19 cellular contexts compared by ENCODE assay signal in the genomic region with DNA sequence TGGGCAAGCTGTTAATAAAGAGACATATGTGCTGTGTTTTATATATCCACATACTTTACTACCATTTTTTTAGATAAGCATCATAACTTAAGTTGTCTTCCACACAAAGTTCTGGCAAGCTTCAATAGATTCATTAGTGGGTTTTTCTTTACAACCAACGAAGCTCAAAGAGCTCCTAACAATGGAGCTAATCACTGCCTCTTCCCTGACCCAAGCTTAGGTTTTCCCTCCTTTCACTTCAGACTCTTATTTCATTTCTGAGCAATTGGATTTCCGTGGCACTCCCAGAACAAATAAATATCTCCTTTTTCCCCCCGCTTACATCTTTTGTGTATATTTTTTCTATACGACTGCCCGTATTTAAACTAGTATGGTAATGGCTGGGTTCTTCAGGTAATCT.
"Had no signal": no experiment of that assay in that cellular context is flagged by ENCODE, and none has a peak within 500 bp of the region (broad histone marks: within the 10 kb centered on the region; RNA-seq: fewer than 3 reads in every experiment).

No MANE protein-coding gene starts in this region.

- DNase-seq: cortex of kidney; foreskin fibroblast; gastrocnemius medialis; natural killer cell; pancreas; right lobe of liver; small intestine; stimulated activated CD4-positive, alpha-beta T cell treated with anti-CD3 and anti-CD28 coated beads, Interleukin-15, amount 100 ng/mL, for 24 hours; stimulated activated CD4-positive, alpha-beta T cell treated with anti-CD3 and anti-CD28 coated beads, Interleukin-2, amount 100 ng/mL, for 48 hours; stimulated activated naive B cell treated with anti-CD40 and anti-IgM and Interleukin-4, amounts not matched to agents 10 μg/mL and 1 μg/mL and 100 μg/mL, for 72 hours; stimulated activated naive CD8-positive, alpha-beta T cell treated with anti-CD3 and anti-CD28 coated beads, Interleukin-15, amount 100 ng/mL, for 72 hours; trophoblast cell had no signal

- H3K4me1 Mint-ChIP-seq: memory B cell; natural killer cell; stimulated activated naive B cell treated with anti-CD40 and anti-IgM and Interleukin-4, amounts not matched to agents 10 μg/mL and 1 μg/mL and 100 μg/mL, for 72 hours; stimulated activated naive CD8-positive, alpha-beta T cell treated with anti-CD3 and anti-CD28 coated beads, Interleukin-15, amount 100 ng/mL, for 72 hours had no signal

- H3K9me3 Mint-ChIP-seq: memory B cell; natural killer cell; stimulated activated naive B cell treated with anti-CD40 and anti-IgM and Interleukin-4, amounts not matched to agents 10 μg/mL and 1 μg/mL and 100 μg/mL, for 72 hours; stimulated activated naive CD8-positive, alpha-beta T cell treated with anti-CD3 and anti-CD28 coated beads, Interleukin-15, amount 100 ng/mL, for 72 hours had no signal

- H3K36me3 ChIP-seq: gastrocnemius medialis, neutrophil, pancreas, right lobe of liver, suprapubic skin had no signal

- H3K4me1 ChIP-seq: gastrocnemius medialis, pancreas, right lobe of liver, suprapubic skin had no signal

- H3K27ac ChIP-seq: epithelial cell of prostate, gastrocnemius medialis, neutrophil, pancreas, right lobe of liver, suprapubic skin had no signal

- H3K36me3 Mint-ChIP-seq: memory B cell; natural killer cell; stimulated activated naive B cell treated with anti-CD40 and anti-IgM and Interleukin-4, amounts not matched to agents 10 μg/mL and 1 μg/mL and 100 μg/mL, for 72 hours had no signal

- H3K27me3 ChIP-seq: gastrocnemius medialis, neutrophil, right lobe of liver, suprapubic skin had no signal

- H3K27ac Mint-ChIP-seq: memory B cell; natural killer cell; stimulated activated naive B cell treated with anti-CD40 and anti-IgM and Interleukin-4, amounts not matched to agents 10 μg/mL and 1 μg/mL and 100 μg/mL, for 72 hours; stimulated activated naive CD8-positive, alpha-beta T cell treated with anti-CD3 and anti-CD28 coated beads, Interleukin-15, amount 100 ng/mL, for 72 hours had no signal

- H3K4me3 Mint-ChIP-seq: memory B cell; natural killer cell; stimulated activated naive B cell treated with anti-CD40 and anti-IgM and Interleukin-4, amounts not matched to agents 10 μg/mL and 1 μg/mL and 100 μg/mL, for 72 hours; stimulated activated naive CD8-positive, alpha-beta T cell treated with anti-CD3 and anti-CD28 coated beads, Interleukin-15, amount 100 ng/mL, for 72 hours had no signal

- ATAC-seq: esophagus mucosa; gastrocnemius medialis; left lobe of liver; natural killer cell; pancreas; right lobe of liver; stimulated activated naive B cell treated with anti-CD40 and anti-IgM and Interleukin-4, amounts not matched to agents 10 μg/mL and 1 μg/mL and 100 μg/mL, for 72 hours; stimulated activated naive CD8-positive, alpha-beta T cell treated with anti-CD3 and anti-CD28 coated beads, Interleukin-15, amount 100 ng/mL, for 72 hours had no signal

- H3K9me3 ChIP-seq: gastrocnemius medialis, neutrophil, pancreas, right lobe of liver, suprapubic skin had no signal

- H3K4me3 ChIP-seq: gastrocnemius medialis, lung, pancreas, right lobe of liver, suprapubic skin had no signal
